In genomic region chr20:8829232-8829631, GRCh38 we compare ENCODE assay signal across 16 cellular contexts.
DNase-seq lines count a peak whose midpoint lies in the region; ATAC-seq, FAIRE-seq and TF ChIP-seq lines count a peak whose summit lies in the region.
"Had no signal": no experiment of that assay in that cellular context is flagged by ENCODE, and none has a peak within 500 bp of the region (broad histone marks: within the 10 kb centered on the region; RNA-seq: fewer than 3 reads in every experiment).

No MANE protein-coding gene starts in this region.

- H3K4me3 ChIP-seq in cardiac muscle cell (no peak overlapping the region), OCI-LY7 (ENCODE audit: low read depth, low read length, poor library complexity, severe bottlenecking) (no peak overlapping the region), endodermal cell (ENCODE audit: low read length) (no peak overlapping the region)
- H3K4me3 ChIP-seq: gastroesophageal sphincter had no signal

- H3K4me1 ChIP-seq in cardiac muscle cell (ENCODE audit: low read depth), result no peaks in the 10 kb centered on the region
- no peaks in the 10 kb centered on the region for H3K4me1 ChIP-seq in OCI-LY7 (ENCODE audit: insufficient read depth, low read length, poor library complexity, severe bottlenecking)
- H3K4me1 ChIP-seq in endodermal cell (ENCODE audit: control insufficient read depth, insufficient read depth, low read length), result no peaks in the 10 kb centered on the region
- H3K4me1 ChIP-seq: gastroesophageal sphincter had no signal

- no peak overlapping the region for H2AFZ ChIP-seq in OCI-LY7 (ENCODE audit: low read length)

- no peaks in the 10 kb centered on the region for H3K27me3 ChIP-seq in cardiac muscle cell
- no peaks in the 10 kb centered on the region for H3K27me3 ChIP-seq in endodermal cell (ENCODE audit: control insufficient read depth, insufficient read depth, low read length, poor library complexity, severe bottlenecking)
- H3K27me3 ChIP-seq: gastroesophageal sphincter had no signal

- H3K27ac ChIP-seq in cardiac muscle cell, result no peak overlapping the region
- H3K27ac ChIP-seq in OCI-LY7 (ENCODE audit: low read depth, low read length, poor library complexity, severe bottlenecking), result no peak overlapping the region
- H3K27ac ChIP-seq in endodermal cell (ENCODE audit: low read depth, low read length), result no peak overlapping the region
- H3K27ac ChIP-seq: gastroesophageal sphincter had no signal

- H3K4me1 Mint-ChIP-seq in endodermal cell, result no peaks in the 10 kb centered on the region

- 91 to 93% methylated on average over 5 of the region's 5 CpGs for WGBS in endodermal cell (ENCODE audit: insufficient coverage in 1 of 2, insufficient read length in 1 of 2), 2 experiments

- H3K4me2 ChIP-seq in OCI-LY7 (ENCODE audit: low read length), result no peak overlapping the region

- no peak for FAIRE-seq in D721Med (lab: Jason Lieb, UNC)

- BruUV-seq in OCI-LY7 (replicated peaks; lab: Mats Ljungman, UMichigan), result no TSS peak

- H4K20me1 ChIP-seq in OCI-LY7 (ENCODE audit: insufficient read depth, low read length), result no peaks in the 10 kb centered on the region

- H3K9me3 ChIP-seq in cardiac muscle cell (ENCODE audit: low read depth), result no peaks in the 10 kb centered on the region
- H3K9me3 ChIP-seq in OCI-LY7 (ENCODE audit: low read length), result no peaks in the 10 kb centered on the region
- H3K9me3 ChIP-seq in endodermal cell (ENCODE audit: control insufficient read depth, low read length), result no peaks in the 10 kb centered on the region
- H3K9me3 ChIP-seq: gastroesophageal sphincter had no signal

- intact Hi-C loops in Right ventricle myocardium inferior (cut with DNase I), result no loop called here
- intact Hi-C loops in OCI-LY7 (cut with micrococcal nuclease; ENCODE audit: unreplicated experiment), result no loop called here

- POLR2A ChIA-PET in OCI-LY7 (lab: Charles Lee), result no interaction called here

- H3K4me3 Mint-ChIP-seq in endodermal cell, result no peak overlapping the region

- H3K9me2 ChIP-seq in OCI-LY7 (ENCODE audit: insufficient read depth, low read length), result no peaks in the 10 kb centered on the region

- ATAC-seq in Right ventricle myocardium inferior (no peak), HG03196 (IDR thresholded peaks at IDR 0.05; ENCODE audit: unreplicated experiment) (no peak)
- ATAC-seq: gastroesophageal sphincter had no signal

- H3K79me2 ChIP-seq in OCI-LY7 (ENCODE audit: insufficient read depth, low read depth, low read length), result no peaks in the 10 kb centered on the region

- CTCF ChIA-PET in OCI-LY7 (lab: Charles Lee; ENCODE audit: unreplicated experiment), result interaction anchor here (0.6 kb wide), 1 partner anchor 447 kb away, joined by 3 read pairs; no protein-coding TSS in a partner anchor

- no peak overlapping the region for H3K9ac ChIP-seq in endodermal cell (ENCODE audit: extremely low read depth, low read length, poor library complexity, severe bottlenecking)

- peaks cover 5% of the 10 kb centered on the region for H3K9me3 Mint-ChIP-seq in endodermal cell

- no peak overlapping the region for H3K27ac Mint-ChIP-seq in endodermal cell

- H3K36me3 ChIP-seq in cardiac muscle cell (no peaks in the 10 kb centered on the region), OCI-LY7 (ENCODE audit: insufficient read depth, low read length) (no peaks in the 10 kb centered on the region), endodermal cell (ENCODE audit: control insufficient read depth, insufficient read depth, low read length) (no peaks in the 10 kb centered on the region)
- H3K36me3 ChIP-seq: gastroesophageal sphincter had no signal

- peaks cover 7% of the 10 kb centered on the region for H3K36me3 Mint-ChIP-seq in endodermal cell (ENCODE audit: low read depth)

- no peaks in the 10 kb centered on the region for H3K27me3 Mint-ChIP-seq in endodermal cell (ENCODE audit: insufficient read depth)

- DNase-seq in cardiac muscle cell (ENCODE audit: low read depth in 1 of 2, low spot score in 1 of 2) (no peak), Right ventricle myocardium inferior (ENCODE audit: missing footprints) (no peak), OCI-LY7 (ENCODE audit: low spot score) (no peak), endodermal cell (no peak), glomerular visceral epithelial cell (ENCODE audit: extremely low spot score) (no peak), foreskin melanocyte (no peak), D721Med (ENCODE audit: insufficient read length, low spot score) (no peak)
- DNase-seq: activated CD4-positive, alpha-beta T cell treated with anti-CD3 and anti-CD28 coated beads, Interleukin-2, amount 50 U/mL, for 48 hours; effector CD4-positive, alpha-beta T cell; KG1; NCI-H1694 treated with DMSO at 0.1 percent for 48 hours; NCI-H526 treated with DMSO at 0.1 percent for 48 hours; Right ventricle myocardium superior; stimulated activated CD4-positive, alpha-beta T cell treated with anti-CD3 and anti-CD28 coated beads, Interleukin-12 subunit alpha, Interleukin-12 subunit beta, amount 100 ng/mL, for 4 hours had no signal

- TF ChIP-seq CTCF in cardiac muscle cell (IDR thresholded peaks at IDR 0.05; ENCODE audit: low read depth, low read length) (peak; percentile 8), OCI-LY7 (conservative IDR thresholded peaks at IDR 0.05; ENCODE audit: low read length) (peak; percentile 29; the same call in 1 of the 2 replicates), endodermal cell (conservative IDR thresholded peaks at IDR 0.05) (peak; percentile 65), D721Med (IDR thresholded peaks at IDR 0.05; ENCODE audit: insufficient read depth, missing control alignments) (no peak)
